Comparison of ENCODE assay signal across 21 cellular contexts in the genomic region with DNA sequence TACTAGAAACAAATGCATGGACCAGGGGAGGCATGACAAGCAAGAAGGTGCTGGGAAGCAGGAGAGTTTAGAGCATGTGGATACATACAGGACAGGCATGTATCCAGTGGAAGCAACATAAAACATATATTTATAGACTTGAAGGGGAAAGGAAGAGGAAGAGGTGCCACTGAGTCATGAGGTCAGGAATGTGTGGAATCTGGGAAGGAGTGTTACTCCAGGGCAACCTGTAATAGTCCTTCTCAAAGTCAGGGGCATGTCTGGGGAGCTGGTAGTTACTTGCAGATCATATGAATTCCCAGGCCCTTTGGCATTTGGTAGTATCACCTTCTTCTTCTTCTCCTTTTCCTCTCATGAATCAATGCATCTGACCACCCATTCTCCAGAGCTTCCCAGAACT.
DNase-seq lines count a peak whose midpoint lies in the region; ATAC-seq, FAIRE-seq and TF ChIP-seq lines count a peak whose summit lies in the region.
"Had no signal": no experiment of that assay in that cellular context is flagged by ENCODE, and none has a peak within 500 bp of the region (broad histone marks: within the 10 kb centered on the region; RNA-seq: fewer than 3 reads in every experiment).

No MANE protein-coding gene starts in this region.

- H2BK120ac ChIP-seq in H1 (replicated peaks; ENCODE audit: low read depth, low read length) (no peak overlapping the region), mesendoderm (ENCODE audit: low read depth, low read length) (no peak overlapping the region)

- TF ChIP-seq EP300 in H1 (IDR thresholded peaks at IDR 0.05; ENCODE audit: borderline replicate concordance in 1 of 2, low read depth in 2 of 2, low read length in 2 of 2): no peak

- TF ChIP-seq RAD21 in H1 (IDR thresholded peaks at IDR 0.05 in 1 of 2, conservative IDR thresholded peaks at IDR 0.05 in 1 of 2; ENCODE audit: low read depth in 2 of 2, low read length in 2 of 2): no peak

- H2BK5ac ChIP-seq in H1 (ENCODE audit: low read depth, low read length) (no peak overlapping the region), mesendoderm (ENCODE audit: low read length) (no peak overlapping the region)

- no peak overlapping the region for H2BK15ac ChIP-seq in H1 (ENCODE audit: low read length)
- no peak overlapping the region for H2BK15ac ChIP-seq in mesendoderm (replicated peaks; ENCODE audit: low read depth)

- POLR2A ChIA-PET in H1 (lab: Charles Lee; ENCODE audit: partially characterized antibody): no interaction called here

- H3K27ac ChIP-seq in H1 (ENCODE audit: low read depth, low read length) (no peak overlapping the region), mesendoderm (ENCODE audit: low read depth, low read length) (no peak overlapping the region), ascending aorta (no peak overlapping the region)
- H3K27ac ChIP-seq: GM23248, ovary had no signal

- H3K27me3 ChIP-seq in H1 (replicated peaks in 1 of 4; ENCODE audit: control insufficient read depth in 3 of 4, extremely low read depth in 1 of 4, insufficient read depth in 3 of 4, low read length in 3 of 4) (peaks cover 0 to 1% (median 0%) of the 10 kb centered on the region in 4 experiments; a peak in 1 of 7 replicates), mesendoderm (ENCODE audit: insufficient read depth, low read length, poor library complexity) (no peaks in the 10 kb centered on the region), ascending aorta (no peaks in the 10 kb centered on the region)
- H3K27me3 ChIP-seq: ovary had no signal

- H3K79me2 ChIP-seq in H1 (ENCODE audit: control insufficient read depth in 1 of 2, insufficient read depth in 2 of 2, low read length in 2 of 2) (no peaks in the 10 kb centered on the region), mesendoderm (ENCODE audit: control insufficient read depth, insufficient read depth, low read length) (no peaks in the 10 kb centered on the region)

- FAIRE-seq in RCC 7860 (lab: Jason Lieb, UNC) (no peak), H1 (lab: Jason Lieb, UNC) (no peak)

- H3K9me3 ChIP-seq in H1 (ENCODE audit: insufficient read depth in 2 of 2, low read depth in 1 of 2, low read length in 1 of 2) (no peaks in the 10 kb centered on the region), ascending aorta (no peaks in the 10 kb centered on the region)
- H3K9me3 ChIP-seq: ovary had no signal

- H3K36me3 ChIP-seq in H1 (ENCODE audit: control insufficient read depth in 2 of 4, insufficient read depth in 4 of 4, low read length in 3 of 4) (no peaks in the 10 kb centered on the region), mesendoderm (ENCODE audit: control insufficient read depth, insufficient read depth, low read length) (no peaks in the 10 kb centered on the region), ascending aorta (no peaks in the 10 kb centered on the region)
- H3K36me3 ChIP-seq: ovary had no signal

- no peaks in the 10 kb centered on the region for H3K4me1 ChIP-seq in H1 (replicated peaks in 1 of 4; ENCODE audit: control insufficient read depth in 3 of 4, insufficient read depth in 4 of 4, low read length in 3 of 4)
- no peaks in the 10 kb centered on the region for H3K4me1 ChIP-seq in mesendoderm (ENCODE audit: control insufficient read depth, low read depth, low read length)
- H3K4me1 ChIP-seq in ascending aorta: no peaks in the 10 kb centered on the region

- peak; percentile 74 for DNase-seq in HCEC 1CT
- peak; percentile 69 for DNase-seq in RCC 7860 (ENCODE audit: low spot score)
- no peak for DNase-seq in H1 (ENCODE audit: low read depth in 1 of 2, low spot score in 2 of 2)
- DNase-seq in mesendoderm: peak; percentile 68
- no peak for DNase-seq in DMS79 (lab: John Stamatoyannopoulos, UW)
- DNase-seq in head of caudate nucleus: no peak
- DNase-seq in ascending aorta (ENCODE audit: low spot score in 2 of 2): no peak
- DNase-seq: activated CD8-positive, alpha-beta T cell treated with anti-CD3 and anti-CD28 coated beads, Interleukin-2, amount 10 ng/mL, durations not matched to agents 7 days and 5 days; C1 segment of cervical spinal cord; COR-L47; DMS79 treated with DMSO at 0.1 percent for 48 hours; glutamatergic neuron; GM23248; IMR-90; left colon; NCI-H1417; NCI-H2029 treated with DMSO at 0.1 percent for 48 hours; NCI-H2227 treated with DMSO at 0.1 percent for 48 hours; ovary; trophoblast cell had no signal

- H3K4ac ChIP-seq in H1 (replicated peaks; ENCODE audit: insufficient read length, low read depth, low read length) (no peak overlapping the region), mesendoderm (ENCODE audit: low read depth, low read length) (no peak overlapping the region)

- TF ChIP-seq POLR2A in H1 (IDR thresholded peaks at IDR 0.05; ENCODE audit: control extremely low read depth in 1 of 2, low read depth in 2 of 2, low read length in 2 of 2): no peak

- H4K20me1 ChIP-seq in H1 (replicated peaks in 1 of 2; ENCODE audit: control insufficient read depth in 1 of 2, insufficient read depth in 2 of 2, low read length in 2 of 2): no peaks in the 10 kb centered on the region

- H2AK5ac ChIP-seq in H1 (ENCODE audit: low read depth, low read length): no peak overlapping the region
- no peak overlapping the region for H2AK5ac ChIP-seq in mesendoderm (ENCODE audit: low read length)

- no peak overlapping the region for H3K4me3 ChIP-seq in H1 (ENCODE audit: extremely low read depth in 1 of 4, insufficient read depth in 2 of 4, low read depth in 3 of 4, low read length in 4 of 4)
- H3K4me3 ChIP-seq in mesendoderm (ENCODE audit: low read length): no peak overlapping the region
- no peak overlapping the region for H3K4me3 ChIP-seq in ascending aorta
- H3K4me3 ChIP-seq: GM23248, ovary had no signal

- intact Hi-C loops in head of caudate nucleus (cut with DNase I) (no loop called here), ascending aorta (cut with DNase I) (no loop called here)

- no peaks in the 10 kb centered on the region for H3K23me2 ChIP-seq in H1 (ENCODE audit: low read depth, low read length)

- H3K9ac ChIP-seq in H1 (replicated peaks in 1 of 4; ENCODE audit: extremely low read depth in 1 of 4, low read depth in 3 of 4, low read length in 3 of 4) (no peak overlapping the region), mesendoderm (ENCODE audit: low read length) (no peak overlapping the region)
- H3K9ac ChIP-seq: GM23248 had no signal

- no peaks in the 10 kb centered on the region for H3K79me1 ChIP-seq in H1 (ENCODE audit: low read depth, low read length)
- H3K79me1 ChIP-seq in mesendoderm (ENCODE audit: low read length): no peaks in the 10 kb centered on the region

- H3K4me2 ChIP-seq in H1 (ENCODE audit: insufficient read depth in 1 of 2, low read depth in 2 of 2, low read length in 2 of 2) (no peak overlapping the region), mesendoderm (ENCODE audit: low read length) (no peak overlapping the region)

- TF ChIP-seq CTCF in H1 (IDR thresholded peaks at IDR 0.05; ENCODE audit: control extremely low read depth in 1 of 3, insufficient read depth in 1 of 3, low read depth in 1 of 3, low read length in 3 of 3): no peak
- no peak for TF ChIP-seq CTCF in ascending aorta (IDR thresholded peaks at IDR 0.05)

- H3K23ac ChIP-seq in H1 (ENCODE audit: insufficient read length) (no peak overlapping the region), mesendoderm (ENCODE audit: low read length) (no peak overlapping the region)

- no peak overlapping the region for H2AFZ ChIP-seq in H1 (ENCODE audit: low read length)
- H2AFZ ChIP-seq: GM23248 had no signal

- H3K14ac ChIP-seq in H1 (ENCODE audit: insufficient read length): no peak overlapping the region

- CTCF ChIA-PET in H1 (lab: Charles Lee; ENCODE audit: partially characterized antibody): interaction anchor here (0.7 to 1.8 kb wide), 2 partner anchors 34 to 164 kb away, joined by 3 read pairs; no protein-coding TSS in a partner anchor

- H2BK20ac ChIP-seq in H1 (ENCODE audit: low read length): no peak overlapping the region

- H4K8ac ChIP-seq in H1 (ENCODE audit: extremely low read depth, insufficient read depth, low read length) (no peak overlapping the region), mesendoderm (ENCODE audit: low read depth, low read length) (no peak overlapping the region)

- H3K56ac ChIP-seq in H1 (replicated peaks; ENCODE audit: insufficient read length, low read depth, low read length): no peak overlapping the region
- no peak overlapping the region for H3K56ac ChIP-seq in mesendoderm (ENCODE audit: low read length)

- H4K91ac ChIP-seq in H1 (replicated peaks; ENCODE audit: insufficient read length, low read length): no peak overlapping the region

- no peak for ATAC-seq in HG02981 (IDR thresholded peaks at IDR 0.05; ENCODE audit: unreplicated experiment)
- ATAC-seq: activated CD8-positive, alpha-beta T cell treated with anti-CD3 and anti-CD28 coated beads, Interleukin-2, amount 10 ng/mL, durations not matched to agents 7 days and 5 days; left colon had no signal

- no peak overlapping the region for H2BK12ac ChIP-seq in H1 (ENCODE audit: low read depth, low read length)

- H4K5ac ChIP-seq in H1 (ENCODE audit: insufficient read length, low read depth, low read length) (no peak overlapping the region), mesendoderm (ENCODE audit: low read length) (no peak overlapping the region)

- H3K18ac ChIP-seq in H1 (ENCODE audit: extremely low read depth, low read length) (no peak overlapping the region), mesendoderm (ENCODE audit: low read length) (no peak overlapping the region)

TF ChIP-seq in H1, 55 proteins besides CTCF, POLR2A, EP300 and RAD21:
- 0 out of 2 replicates have a peak, but pooled peaks have one; percentile 9 for TF ChIP-seq TEAD4 (IDR thresholded peaks at IDR 0.05; ENCODE audit: low read depth, low read length)
- no peak for TF ChIP-seq TAF1 (IDR thresholded peaks at IDR 0.05; ENCODE audit: low read depth, low read length)
- TF ChIP-seq BACH1 (IDR thresholded peaks at IDR 0.05; ENCODE audit: low read length): no peak
- TF ChIP-seq SP4 (IDR thresholded peaks at IDR 0.05; ENCODE audit: low read length): no peak
- no peak for TF ChIP-seq MAFK (IDR thresholded peaks at IDR 0.05; ENCODE audit: low read depth, low read length)

Comparison
In these comparisons a context has a peak if more than half of its experiments do, and no peak if none do; other contexts are left out.
1. DNase-seq: peak in HCEC 1CT (single experiment), RCC 7860 (single experiment) and mesendoderm (single experiment); none in H1 (0 of 2), DMS79 (single experiment), head of caudate nucleus (0 of 42) and ascending aorta (0 of 2).